Comparison of ENCODE assay signal across 8 cellular contexts in the genomic region with DNA sequence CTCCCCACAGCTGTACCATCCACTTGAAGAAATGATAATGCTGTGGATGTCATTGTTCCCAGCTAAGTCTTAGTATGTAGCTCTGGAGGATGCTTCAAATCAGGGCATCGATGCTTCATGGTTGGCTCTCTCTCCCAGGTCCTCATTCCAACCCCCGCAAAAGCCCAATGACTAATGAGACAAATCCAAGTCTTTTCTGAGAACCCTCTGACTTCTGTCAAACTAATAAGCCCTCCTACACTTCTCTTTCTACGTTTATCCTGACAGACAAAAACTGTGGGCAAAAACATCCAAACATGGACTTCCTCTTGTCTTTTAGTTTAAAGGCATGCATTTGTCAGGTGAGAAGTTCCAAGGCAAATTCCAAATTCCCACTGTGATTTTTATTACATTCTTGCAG.
"Had no signal": no experiment of that assay in that cellular context is flagged by ENCODE, and none has a peak within 500 bp of the region (broad histone marks: within the 10 kb centered on the region; RNA-seq: fewer than 3 reads in every experiment).

No MANE protein-coding gene starts in this region.

- H3K4me3 ChIP-seq: GM12878 had no signal

- FAIRE-seq: G401.6, GM12891, GM12892, GM18507, GM19239 had no signal

- ATAC-seq: GM12878 had no signal

- DNase-seq: GDM1, GF-D8 had no signal
